In the genomic region with DNA sequence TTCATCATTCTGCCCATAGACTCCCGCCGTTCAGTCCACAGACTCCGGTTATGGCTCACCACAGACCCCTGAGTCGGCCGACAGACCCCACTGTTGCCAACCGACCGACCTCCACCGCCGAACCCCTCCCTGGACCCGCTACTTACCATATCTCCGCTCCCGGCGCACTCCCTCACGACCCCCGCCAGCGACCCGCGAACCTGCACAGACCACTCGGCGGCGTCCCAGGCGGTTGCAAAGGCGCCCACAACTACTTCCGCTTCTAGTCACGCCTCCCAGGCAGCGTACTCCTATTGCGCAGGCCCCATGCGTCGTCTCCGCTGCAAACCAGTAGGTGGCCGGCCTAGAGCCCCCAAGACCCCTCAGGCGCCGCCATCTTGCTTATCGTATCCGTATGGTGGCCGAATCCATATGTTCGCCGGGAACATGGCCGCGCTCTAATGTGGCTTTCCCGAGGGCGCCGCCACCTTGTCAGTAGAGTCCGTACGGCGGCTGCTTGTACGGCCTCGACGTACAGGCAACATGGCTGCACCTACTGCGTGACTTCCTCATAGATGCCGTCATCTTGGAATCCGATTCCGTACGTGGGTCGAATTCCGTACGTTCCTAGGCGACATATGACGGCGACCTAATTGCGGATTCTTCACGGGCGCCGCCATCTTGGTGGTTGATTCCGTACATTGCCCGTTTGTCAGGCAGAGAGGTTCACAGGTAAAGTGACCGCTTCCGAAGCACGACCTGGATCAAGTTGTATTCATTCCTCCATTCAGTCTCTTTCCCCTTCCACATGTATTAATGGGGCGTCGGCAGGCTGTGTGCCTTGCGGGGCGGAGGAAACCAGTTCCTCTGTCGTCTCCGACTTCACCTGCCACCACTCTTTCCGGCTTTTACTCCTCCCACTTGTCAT, we compare ENCODE assay signal across 8 cellular contexts.
DNase-seq lines count a peak whose midpoint lies in the region; ATAC-seq and FAIRE-seq lines count a peak whose summit lies in the region.

A gene (minus strand): TSS at position 252 of the 907 bp plus-strand sequence. CDS start 103 bp downstream, at position 149.

- FAIRE-seq in colon (lab: Jason Lieb, UNC): peak; percentile 93

- peak within 1 kb of the TSS; percentile 85 for H3K27ac ChIP-seq in layer of hippocampus (ENCODE audit: low read depth, low read length)

- DNase-seq in C1 segment of cervical spinal cord (lab: John Stamatoyannopoulos, UW) (peak; percentile 35 to 99 (median 94)), NCI-H526 (lab: John Stamatoyannopoulos, UW) (peak; percentile 99 to 100)
- DNase-seq in activated CD4-positive, alpha-beta T cell treated with anti-CD3 and anti-CD28 coated beads for 48 hours: peak; percentile 97
- peak; percentile 89 to 93 for DNase-seq in stimulated activated CD4-positive, alpha-beta T cell treated with anti-CD3 and anti-CD28 coated beads, Interleukin-1b, Interleukin-23, amount 100 ng/mL, for 4 hours (ENCODE audit: low read depth in 2 of 2)

- no peaks in the 10 kb centered on the region for H3K27me3 ChIP-seq in layer of hippocampus (ENCODE audit: control insufficient read depth, insufficient read depth, low read length)

- peak; percentile 96 for ATAC-seq in GM19324 (IDR thresholded peaks at IDR 0.05; ENCODE audit: low FRiP score, unreplicated experiment)
- ATAC-seq in HG03469 (IDR thresholded peaks at IDR 0.05; ENCODE audit: unreplicated experiment): peak; percentile 88

Comparison
In these comparisons a context has a peak if more than half of its experiments do, and no peak if none do; other contexts are left out.
1. Peak in every context shown above with its lines: DNase-seq, ATAC-seq and H3K27ac ChIP-seq.